In the genomic region with DNA sequence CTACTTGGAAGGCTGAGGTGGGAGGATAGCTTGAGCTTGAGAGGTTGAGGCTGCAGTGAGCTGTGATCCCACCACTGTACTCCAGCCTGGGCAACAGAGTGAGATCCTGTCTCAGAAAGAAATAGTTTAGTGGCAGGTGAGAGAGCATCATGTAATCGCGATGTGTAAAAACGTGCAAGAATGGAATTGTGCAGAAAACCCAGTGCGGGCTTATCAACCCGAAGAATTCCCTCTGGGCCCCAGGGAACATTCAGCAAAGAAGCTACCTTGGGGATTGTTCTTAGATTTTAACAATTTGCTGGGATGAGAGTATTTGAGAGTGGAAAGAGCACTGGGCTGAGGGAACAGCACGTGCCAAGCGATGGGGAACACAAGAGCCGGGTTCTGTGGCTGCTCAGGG, we compare ENCODE assay signal across 32 cellular contexts.
"Had no signal": no experiment of that assay in that cellular context is flagged by ENCODE, and none has a peak within 500 bp of the region (broad histone marks: within the 10 kb centered on the region; RNA-seq: fewer than 3 reads in every experiment).

No MANE protein-coding gene starts in this region.

- H3K4me1 ChIP-seq: adrenal gland, breast epithelium had no signal

- ATAC-seq: activated CD8-positive, alpha-beta T cell treated with anti-CD3 and anti-CD28 coated beads for 36 hours; activated naive CD4-positive, alpha-beta T cell treated with anti-CD3 and anti-CD28 coated beads, Interleukin-2, amount 50 U/mL, for 72 hours; activated T-cell treated with anti-CD3 and anti-CD28 coated beads, Interleukin-2, amount 50 U/mL, for 4 hours; activated T-cell treated with anti-CD3 and anti-CD28 coated beads, Interleukin-2, amount 50 U/mL, for 72 hours; activated T-helper 17 cell treated with anti-CD3 and anti-CD28 coated beads, Interleukin-2, amount 50 U/mL, for 72 hours; body of pancreas had no signal

- H3K27ac ChIP-seq: adrenal gland, body of pancreas, brain microvascular endothelial cell, breast epithelium, VCaP had no signal

- H3K9me3 ChIP-seq: adrenal gland, body of pancreas, breast epithelium had no signal

- H3K27me3 ChIP-seq: adrenal gland, body of pancreas, brain microvascular endothelial cell, breast epithelium had no signal

- H3K4me3 ChIP-seq: adrenal gland, body of pancreas, breast epithelium had no signal

- DNase-seq: activated B cell treated with CpG ODN at 0.5 μM for 24 hours; activated CD4-positive, alpha-beta memory T cell treated with anti-CD3 and anti-CD28 coated beads for 36 hours; activated CD4-positive, alpha-beta T cell treated with anti-CD3 and anti-CD28 coated beads for 4 hours; activated CD4-positive, alpha-beta T cell treated with anti-CD3 and anti-CD28 coated beads, Interleukin-2, amount 10 ng/mL, durations not matched to agents 24 days and 14 days; activated CD4-positive, alpha-beta T cell treated with anti-CD3 and anti-CD28 coated beads, Interleukin-2, amount 50 U/mL, for 1 hour; activated CD4-positive, alpha-beta T cell treated with anti-CD3 and anti-CD28 coated beads, Interleukin-2, amount 50 U/mL, for 4 hours; activated CD4-positive, CD25-positive, alpha-beta regulatory T cell treated with anti-CD3 and anti-CD28 coated beads, Interleukin-2, amount 50 U/mL, for 72 hours; activated CD8-positive, alpha-beta memory T cell treated with anti-CD3 and anti-CD28 coated beads, Interleukin-2, amount 50 U/mL, for 4 hours; activated CD8-positive, alpha-beta T cell treated with anti-CD3 and anti-CD28 coated beads for 36 hours; activated effector memory CD4-positive, alpha-beta T cell treated with anti-CD3 and anti-CD28 coated beads, Interleukin-2, amount 50 U/mL, for 16 hours; activated gamma-delta T cell treated with Interleukin-2 at 50 U/mL for 16 hours; activated naive CD4-positive, alpha-beta T cell; activated naive CD4-positive, alpha-beta T cell treated with anti-CD3 and anti-CD28 coated beads for 36 hours; activated naive CD4-positive, alpha-beta T cell treated with anti-CD3 and anti-CD28 coated beads, Interleukin-2, amount 50 U/mL, for 16 hours; activated naive CD8-positive, alpha-beta T cell treated with anti-CD3 and anti-CD28 coated beads for 36 hours; activated T-cell treated with anti-CD3 and anti-CD28 coated beads for 4 hours; activated T-cell treated with anti-CD3 and anti-CD28 coated beads, Interleukin-2, amount 50 U/mL, for 1 hour; activated T-cell treated with anti-CD3 and anti-CD28 coated beads, Interleukin-2, amount 50 U/mL, for 4 hours; activated T-cell treated with anti-CD3 and anti-CD28 coated beads, Interleukin-2, amount 50 U/mL, for 72 hours; adrenal gland; amniotic stem cell; aorta; body of pancreas; brain microvascular endothelial cell; central memory CD4-positive, alpha-beta T cell; T-helper 1 cell; T-helper 2 cell; T-helper 9 cell had no signal

- H3K36me3 ChIP-seq: adrenal gland, brain microvascular endothelial cell, breast epithelium had no signal
